Comparison of ENCODE assay signal across 8 cellular contexts in genomic region chr1:150213170-150214098, GRCh38. TPM values are rescaled to one million over a fixed set of nuclear protein-coding genes. Genes with fewer than 3 reads are reported as not detected.
DNase-seq lines count a peak whose midpoint lies in the region; ATAC-seq and TF ChIP-seq lines count a peak whose summit lies in the region.

No MANE protein-coding gene starts in this region.

- peak overlapping the region; percentile 73 for H3K4me3 Mint-ChIP-seq in activated CD4-positive, alpha-beta T cell treated with anti-CD3 and anti-CD28 coated beads for 36 hours

- no peaks in the 10 kb centered on the region for H3K9me3 Mint-ChIP-seq in activated CD4-positive, alpha-beta T cell treated with anti-CD3 and anti-CD28 coated beads for 36 hours (ENCODE audit: low read depth)

- TF ChIP-seq POLR2A in GM15510 (IDR thresholded peaks at IDR 0.05; ENCODE audit: borderline replicate concordance, extremely low read depth, insufficient read length) = peak; percentile 54

- H3K36me3 Mint-ChIP-seq in activated CD4-positive, alpha-beta T cell treated with anti-CD3 and anti-CD28 coated beads for 36 hours (ENCODE audit: low read depth) = no peaks in the 10 kb centered on the region

- peak overlapping the region; percentile 96 for H3K27ac Mint-ChIP-seq in activated CD4-positive, alpha-beta T cell treated with anti-CD3 and anti-CD28 coated beads for 36 hours

- no peaks in the 10 kb centered on the region for H3K27me3 Mint-ChIP-seq in activated CD4-positive, alpha-beta T cell treated with anti-CD3 and anti-CD28 coated beads for 36 hours

- ATAC-seq in HG02981 (IDR thresholded peaks at IDR 0.05; ENCODE audit: unreplicated experiment) = peak; percentile 90
- peak; percentile 100 for ATAC-seq in activated CD4-positive, alpha-beta T cell treated with anti-CD3 and anti-CD28 coated beads for 36 hours

- POLR2A ChIA-PET in activated CD4-positive, alpha-beta T cell treated with anti-CD3 and anti-CD28 coated beads for 36 hours (lab: Charles Lee) = interaction anchor here (1.5 kb wide), 1 partner anchor 17 kb away, joined by 5 read pairs; no protein-coding TSS in a partner anchor

- peak overlapping the region; percentile 56 for H3K4me3 ChIP-seq in choroid plexus epithelial cell (ENCODE audit: low read depth, low read length)

- peaks cover 19% of the 10 kb centered on the region for H3K4me1 Mint-ChIP-seq in activated CD4-positive, alpha-beta T cell treated with anti-CD3 and anti-CD28 coated beads for 36 hours

- intact Hi-C loops in activated CD4-positive, alpha-beta T cell treated with anti-CD3 and anti-CD28 coated beads for 36 hours (cut with DNase I, micrococcal nuclease) = loop anchor here (1.0 kb wide), 4 partner anchors 21 to 146 kb away; partner anchors contain the start of genes ANP32E (in 1 of the 2), MRPS21 (in 1 of the 2) and VPS45 (in 1 of the 2)

- DNase-seq in NCI-H2171 treated with DMSO at 0.1 percent for 48 hours (lab: John Stamatoyannopoulos, UW) (peak; percentile 97), choroid plexus epithelial cell (ENCODE audit: low read depth) (peak; percentile 95), kidney glomerular epithelial cell (lab: John Stamatoyannopoulos, UW) (peak; percentile 73), NCI-H1694 (lab: John Stamatoyannopoulos, UW) (no peak)
- DNase-seq in activated CD4-positive, alpha-beta T cell treated with anti-CD3 and anti-CD28 coated beads for 36 hours = peak; percentile 96
- DNase-seq in stimulated activated CD4-positive, alpha-beta T cell treated with anti-CD3 and anti-CD28 coated beads, Interleukin-1b, Interleukin-23, amount 100 ng/mL, for 1 hour (ENCODE audit: low read depth in 2 of 2) = peak; percentile 72 to 78

- peak; percentile 49 for TF ChIP-seq CTCF in choroid plexus epithelial cell (conservative IDR thresholded peaks at IDR 0.05; ENCODE audit: low read depth, low read length)

- CTCF ChIA-PET in activated CD4-positive, alpha-beta T cell treated with anti-CD3 and anti-CD28 coated beads for 36 hours (lab: Charles Lee) = interaction anchor here (0.6 to 0.9 kb wide), 4 partner anchors 17 to 272 kb away, joined by 3 read pairs; no protein-coding TSS in a partner anchor

RNA-seq across cellular contexts. Expression of gene ANP32E, which starts 22.5 kb away (rescaled TPM):
- 100 to 1,000 TPM; 176 to 212 TPM for total RNA-seq in activated CD4-positive, alpha-beta T cell treated with anti-CD3 and anti-CD28 coated beads for 36 hours

RNA-seq across cellular contexts. Expression of gene CA14, which starts 44.1 kb away (rescaled TPM):
- not detected for total RNA-seq in activated CD4-positive, alpha-beta T cell treated with anti-CD3 and anti-CD28 coated beads for 36 hours

RNA-seq across cellular contexts. Expression of gene APH1A, which starts 55.4 kb away (rescaled TPM):
- total RNA-seq in activated CD4-positive, alpha-beta T cell treated with anti-CD3 and anti-CD28 coated beads for 36 hours = 10 to 100 TPM; 62.4 to 89.3 TPM

RNA-seq across cellular contexts. Expression of gene C1orf54, which starts 59.2 kb away (rescaled TPM):
- 1 to 10 TPM in 1 of 2 experiments, under 1 TPM in 1; 0.50 to 1.2 TPM for total RNA-seq in activated CD4-positive, alpha-beta T cell treated with anti-CD3 and anti-CD28 coated beads for 36 hours
